Comparison of ENCODE assay signal across 13 cellular contexts in the genomic region with DNA sequence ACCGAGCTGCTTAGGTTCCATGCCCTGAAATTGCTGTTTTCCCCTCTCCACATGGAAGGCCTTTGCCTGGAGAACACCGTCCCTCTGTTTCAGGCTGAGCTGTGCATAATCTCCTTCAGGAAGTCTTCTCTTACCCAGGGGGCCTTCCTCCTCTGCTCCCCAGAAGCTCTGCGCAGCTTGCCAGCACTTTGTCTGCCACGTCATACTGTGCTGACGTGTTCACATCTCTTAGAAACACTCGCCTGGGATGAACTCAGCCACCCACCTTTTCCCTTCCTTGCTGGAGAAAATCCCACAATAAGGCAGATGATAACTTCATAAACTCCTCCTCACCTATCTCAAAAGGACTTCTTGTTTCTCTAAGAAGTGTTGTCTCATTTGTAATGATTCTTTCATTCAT.
DNase-seq lines count a peak whose midpoint lies in the region; TF ChIP-seq lines count a peak whose summit lies in the region.
"Had no signal": no experiment of that assay in that cellular context is flagged by ENCODE, and none has a peak within 500 bp of the region (broad histone marks: within the 10 kb centered on the region; RNA-seq: fewer than 3 reads in every experiment).

No MANE protein-coding gene starts in this region.

- H3K27ac ChIP-seq in mesenchymal stem cell (ENCODE audit: low read length, poor library complexity, severe bottlenecking) (no peak overlapping the region), subcutaneous abdominal adipose tissue (ENCODE audit: low read depth, low read length) (peak overlapping the region; percentile 15)
- H3K27ac ChIP-seq: cardiac muscle cell, PC-9 had no signal

- no peak overlapping the region for H2BK12ac ChIP-seq in mesenchymal stem cell (ENCODE audit: low read length in 2 of 2)

- no peak overlapping the region for H2AK5ac ChIP-seq in mesenchymal stem cell (ENCODE audit: low read length, severe bottlenecking)

- H3K9me3 ChIP-seq in mesenchymal stem cell (ENCODE audit: control insufficient read depth, low read length) (no peaks in the 10 kb centered on the region), subcutaneous abdominal adipose tissue (ENCODE audit: control insufficient read depth in 5 of 5, low read length in 5 of 5) (no peaks in the 10 kb centered on the region)

- no peak overlapping the region for H3K4ac ChIP-seq in mesenchymal stem cell (ENCODE audit: low read depth in 1 of 2, low read length in 2 of 2)

- H3K14ac ChIP-seq in mesenchymal stem cell (ENCODE audit: low read length in 2 of 2): no peak overlapping the region

- WGBS in mesenchymal stem cell: 96% methylated on average over 6 of the region's 6 CpGs

- peak; percentile 87 for DNase-seq in HT1080 (ENCODE audit: low read depth)
- peak; percentile 43 for DNase-seq in epithelial cell of esophagus (ENCODE audit: low read depth)
- DNase-seq in mesenchymal stem cell: no peak
- DNase-seq in KG1 (lab: John Stamatoyannopoulos, UW): no peak
- DNase-seq in activated naive CD4-positive, alpha-beta T cell treated with anti-CD3 and anti-CD28 coated beads, Interleukin-2, amount 50 U/mL, for 16 hours: no peak
- DNase-seq in AG08395 (ENCODE audit: low spot score): no peak
- DNase-seq: activated naive CD4-positive, alpha-beta T cell; C1 segment of cervical spinal cord; NCI-H187 treated with DMSO at 0.1 percent for 48 hours; PC-9; SW 1271 had no signal

- H3K4me1 ChIP-seq in mesenchymal stem cell (ENCODE audit: control insufficient read depth, insufficient read depth, low read depth, low read length): no peaks in the 10 kb centered on the region
- H3K4me1 ChIP-seq in subcutaneous abdominal adipose tissue (ENCODE audit: control insufficient read depth in 5 of 5, insufficient read depth in 5 of 5, low read length in 5 of 5): peaks cover 2 to 35% (median 20%) of the 10 kb centered on the region in 5 donors

- H2BK5ac ChIP-seq in mesenchymal stem cell (ENCODE audit: low read depth, low read length, poor library complexity, severe bottlenecking): no peak overlapping the region

- no peak overlapping the region for H3K4me3 ChIP-seq in epithelial cell of esophagus (ENCODE audit: low read length)
- no peak overlapping the region for H3K4me3 ChIP-seq in mesenchymal stem cell (ENCODE audit: insufficient read depth in 1 of 2, low read depth in 1 of 2, low read length in 2 of 2)
- no peak overlapping the region for H3K4me3 ChIP-seq in subcutaneous abdominal adipose tissue (ENCODE audit: low read depth in 1 of 5, low read length in 5 of 5)
- H3K4me3 ChIP-seq: cardiac muscle cell, PC-9 had no signal

- peak overlapping the region; percentile 73 for H3K9ac ChIP-seq in mesenchymal stem cell (ENCODE audit: low read length)
- H3K9ac ChIP-seq in subcutaneous abdominal adipose tissue (ENCODE audit: low read length in 5 of 5): no peak overlapping the region

- no peak overlapping the region for H3K4me2 ChIP-seq in mesenchymal stem cell (ENCODE audit: low read length, poor library complexity, severe bottlenecking)
- H3K4me2 ChIP-seq: PC-9 had no signal

- H4K91ac ChIP-seq in mesenchymal stem cell (ENCODE audit: low read length): no peak overlapping the region

- H3K27me3 ChIP-seq in mesenchymal stem cell (ENCODE audit: control insufficient read depth in 1 of 2, insufficient read depth in 1 of 2, low read length in 2 of 2) (no peaks in the 10 kb centered on the region), subcutaneous abdominal adipose tissue (ENCODE audit: control insufficient read depth in 5 of 5, insufficient read depth in 4 of 5, low read length in 5 of 5) (no peaks in the 10 kb centered on the region)
- H3K27me3 ChIP-seq: cardiac muscle cell had no signal

- H3K36me3 ChIP-seq in mesenchymal stem cell (ENCODE audit: control insufficient read depth in 1 of 2, insufficient read depth in 2 of 2, low read depth in 1 of 2, low read length in 2 of 2): peaks cover 0 to 6% of the 10 kb centered on the region in 2 experiments
- H3K36me3 ChIP-seq in subcutaneous abdominal adipose tissue (ENCODE audit: control insufficient read depth in 5 of 5, insufficient read depth in 5 of 5, low read length in 5 of 5): peaks cover 0 to 5% (median 0%) of the 10 kb centered on the region in 5 donors
- H3K36me3 ChIP-seq: cardiac muscle cell had no signal

- H2BK15ac ChIP-seq in mesenchymal stem cell (ENCODE audit: low read depth, poor library complexity, severe bottlenecking): no peak overlapping the region

- no peak for TF ChIP-seq CTCF in epithelial cell of esophagus (IDR thresholded peaks at IDR 0.05; ENCODE audit: insufficient read depth, low read depth, low read length, missing control alignments)

- H3K79me1 ChIP-seq in mesenchymal stem cell (replicated peaks; ENCODE audit: low read length, poor library complexity, severe bottlenecking): peaks cover 40% of the 10 kb centered on the region

- no peak overlapping the region for H2BK120ac ChIP-seq in mesenchymal stem cell (ENCODE audit: low read depth, low read length)

- no peak overlapping the region for H3K23ac ChIP-seq in mesenchymal stem cell (ENCODE audit: low read length in 2 of 2)

- H2AFZ ChIP-seq in mesenchymal stem cell (ENCODE audit: low read depth, low read length): no peak overlapping the region
- H2AFZ ChIP-seq: PC-9 had no signal

- no peak overlapping the region for H3K18ac ChIP-seq in mesenchymal stem cell (ENCODE audit: low read depth in 1 of 2, low read length in 2 of 2)

- H4K8ac ChIP-seq in mesenchymal stem cell (ENCODE audit: low read length): no peak overlapping the region

Comparison
In these comparisons a context has a peak if more than half of its experiments do, and no peak if none do; other contexts are left out.
1. DNase-seq: peak in HT1080 (single experiment) and epithelial cell of esophagus (single experiment); none in mesenchymal stem cell (single experiment), KG1 (single experiment), activated naive CD4-positive, alpha-beta T cell treated with anti-CD3 and anti-CD28 coated beads, Interleukin-2, amount 50 U/mL, for 16 hours (single experiment) and AG08395 (single experiment).